In genomic region chr11:128474036-128474874, GRCh38 we compare ENCODE assay signal across 12 cellular contexts.
DNase-seq lines count a peak whose midpoint lies in the region; ATAC-seq, FAIRE-seq and TF ChIP-seq lines count a peak whose summit lies in the region.
"Had no signal": no experiment of that assay in that cellular context is flagged by ENCODE, and none has a peak within 500 bp of the region (broad histone marks: within the 10 kb centered on the region; RNA-seq: fewer than 3 reads in every experiment).

No MANE protein-coding gene starts in this region.

- intact Hi-C loops in activated naive CD4-positive, alpha-beta T cell treated with anti-CD3 and anti-CD28 coated beads for 36 hours (cut with micrococcal nuclease): loop anchor here (5.0 kb wide), 2 partner anchors 283 to 422 kb away; no protein-coding TSS in a partner anchor

- TF ChIP-seq CTCF in astrocyte (IDR thresholded peaks at IDR 0.05; ENCODE audit: insufficient read depth, low read depth, low read length) (no peak), mesothelial cell of epicardium (IDR thresholded peaks at IDR 0.05; ENCODE audit: unreplicated experiment) (no peak), upper lobe of left lung (IDR thresholded peaks at IDR 0.05) (no peak)

- no peak for TF ChIP-seq EP300 in upper lobe of left lung (IDR thresholded peaks at IDR 0.05)

- H3K27me3 ChIP-seq in astrocyte (ENCODE audit: insufficient read depth, low read length) (no peaks in the 10 kb centered on the region), upper lobe of left lung (no peaks in the 10 kb centered on the region)

- peaks cover 45% of the 10 kb centered on the region for H4K20me1 ChIP-seq in astrocyte (ENCODE audit: insufficient read depth, low read length)

- no peak overlapping the region for H3K4me2 ChIP-seq in astrocyte (ENCODE audit: low read length)

- no peaks in the 10 kb centered on the region for H3K27me3 Mint-ChIP-seq in activated naive CD4-positive, alpha-beta T cell treated with anti-CD3 and anti-CD28 coated beads for 36 hours (ENCODE audit: low read depth)
- H3K27me3 Mint-ChIP-seq in astrocyte (ENCODE audit: low read depth, unreplicated experiment) (no peaks in the 10 kb centered on the region), mesothelial cell of epicardium (ENCODE audit: low read depth) (no peaks in the 10 kb centered on the region)

- no peak for TF ChIP-seq POLR2A in upper lobe of left lung (IDR thresholded peaks at IDR 0.05)

- H3K9me3 ChIP-seq in astrocyte (ENCODE audit: insufficient read depth, low read depth, low read length) (no peaks in the 10 kb centered on the region), upper lobe of left lung (no peaks in the 10 kb centered on the region)

- DNase-seq in activated naive CD4-positive, alpha-beta T cell treated with anti-CD3 and anti-CD28 coated beads for 36 hours: peak; percentile 34
- no peak for DNase-seq in activated naive CD4-positive, alpha-beta T cell treated with Interleukin-2 at 50 U/mL for 16 hours
- DNase-seq in astrocyte (ENCODE audit: low read depth): no peak
- DNase-seq in mesothelial cell of epicardium (ENCODE audit: low spot score in 2 of 2, unreplicated experiment in 2 of 2): no peak
- no peak for DNase-seq in upper lobe of left lung
- DNase-seq in middle frontal gyrus (ENCODE audit: extremely low spot score, low spot score): no peak
- DNase-seq in 8988T: no peak
- DNase-seq: activated effector memory CD4-positive, alpha-beta T cell treated with Interleukin-2 at 50 U/mL for 16 hours; GOT3; NCI-H2171 treated with DMSO at 0.1 percent for 48 hours; SW 1271 had no signal

- ATAC-seq in upper lobe of left lung (ENCODE audit: low FRiP score in 2 of 2) (peak in 1 of 2 donors; percentile 7), GM18502 (IDR thresholded peaks at IDR 0.05; ENCODE audit: poor library complexity, unreplicated experiment) (no peak)

- peak overlapping the region; percentile 97 for H3K27ac Mint-ChIP-seq in activated naive CD4-positive, alpha-beta T cell treated with anti-CD3 and anti-CD28 coated beads for 36 hours
- H3K27ac Mint-ChIP-seq in astrocyte (ENCODE audit: unreplicated experiment) (peak overlapping the region; percentile 70), mesothelial cell of epicardium (peak overlapping the region; percentile 62)

- H3K4me3 ChIP-seq in astrocyte (ENCODE audit: insufficient read depth, low read depth, low read length) (no peak overlapping the region), upper lobe of left lung (no peak overlapping the region)

- H2AFZ ChIP-seq in astrocyte (ENCODE audit: low read depth, low read length): no peak overlapping the region

- H3K36me3 Mint-ChIP-seq in activated naive CD4-positive, alpha-beta T cell treated with anti-CD3 and anti-CD28 coated beads for 36 hours (ENCODE audit: low read depth): peaks cover 91% of the 10 kb centered on the region
- H3K36me3 Mint-ChIP-seq in astrocyte (ENCODE audit: low read depth, unreplicated experiment) (peaks cover 34% of the 10 kb centered on the region), mesothelial cell of epicardium (peaks cover 8% of the 10 kb centered on the region)

- H3K27ac ChIP-seq in astrocyte (ENCODE audit: low read depth, low read length) (peak overlapping the region; percentile 2), upper lobe of left lung (peak overlapping the region; percentile 47 to 80 (median 72))

- FAIRE-seq in astrocyte (lab: Jason Lieb, UNC): no peak

- peaks cover 60% of the 10 kb centered on the region for H3K36me3 ChIP-seq in astrocyte (ENCODE audit: insufficient read depth, low read length)
- H3K36me3 ChIP-seq in upper lobe of left lung: peaks cover 0 to 55% (median 5%) of the 10 kb centered on the region in 4 donors

- peak overlapping the region; percentile 57 for H3K4me3 Mint-ChIP-seq in activated naive CD4-positive, alpha-beta T cell treated with anti-CD3 and anti-CD28 coated beads for 36 hours
- H3K4me3 Mint-ChIP-seq in astrocyte (ENCODE audit: unreplicated experiment) (peak overlapping the region; percentile 34), mesothelial cell of epicardium (no peak overlapping the region)

- peak overlapping the region; percentile 6 for H3K9ac ChIP-seq in astrocyte (ENCODE audit: low read length)

- H3K4me1 ChIP-seq in astrocyte (ENCODE audit: insufficient read depth, low read length): peaks cover 22% of the 10 kb centered on the region
- peaks cover 76 to 90% (median 84%) of the 10 kb centered on the region in 4 donors for H3K4me1 ChIP-seq in upper lobe of left lung

- CTCF ChIA-PET in activated naive CD4-positive, alpha-beta T cell treated with anti-CD3 and anti-CD28 coated beads for 36 hours (lab: Charles Lee): interaction anchor here (0.6 to 4.5 kb wide), 22 partner anchors 9 to 317 kb away, joined by 3 to 40 read pairs (median 5); no protein-coding TSS in a partner anchor

- peaks cover 91% of the 10 kb centered on the region for H3K79me2 ChIP-seq in astrocyte (ENCODE audit: insufficient read depth, low read length)

- WGBS in upper lobe of left lung, 2 donors: 44 to 48% methylated on average over 8 of the region's 8 CpGs

- H3K9me3 Mint-ChIP-seq in activated naive CD4-positive, alpha-beta T cell treated with anti-CD3 and anti-CD28 coated beads for 36 hours: no peaks in the 10 kb centered on the region
- H3K9me3 Mint-ChIP-seq in astrocyte (ENCODE audit: unreplicated experiment) (no peaks in the 10 kb centered on the region), mesothelial cell of epicardium (no peaks in the 10 kb centered on the region)

- H3K4me1 Mint-ChIP-seq in activated naive CD4-positive, alpha-beta T cell treated with anti-CD3 and anti-CD28 coated beads for 36 hours (ENCODE audit: low read depth): peaks cover 94% of the 10 kb centered on the region
- H3K4me1 Mint-ChIP-seq in astrocyte (ENCODE audit: low read depth, unreplicated experiment) (peaks cover 68% of the 10 kb centered on the region), mesothelial cell of epicardium (peaks cover 78% of the 10 kb centered on the region)
